16 cellular contexts compared by ENCODE assay signal in the genomic region with DNA sequence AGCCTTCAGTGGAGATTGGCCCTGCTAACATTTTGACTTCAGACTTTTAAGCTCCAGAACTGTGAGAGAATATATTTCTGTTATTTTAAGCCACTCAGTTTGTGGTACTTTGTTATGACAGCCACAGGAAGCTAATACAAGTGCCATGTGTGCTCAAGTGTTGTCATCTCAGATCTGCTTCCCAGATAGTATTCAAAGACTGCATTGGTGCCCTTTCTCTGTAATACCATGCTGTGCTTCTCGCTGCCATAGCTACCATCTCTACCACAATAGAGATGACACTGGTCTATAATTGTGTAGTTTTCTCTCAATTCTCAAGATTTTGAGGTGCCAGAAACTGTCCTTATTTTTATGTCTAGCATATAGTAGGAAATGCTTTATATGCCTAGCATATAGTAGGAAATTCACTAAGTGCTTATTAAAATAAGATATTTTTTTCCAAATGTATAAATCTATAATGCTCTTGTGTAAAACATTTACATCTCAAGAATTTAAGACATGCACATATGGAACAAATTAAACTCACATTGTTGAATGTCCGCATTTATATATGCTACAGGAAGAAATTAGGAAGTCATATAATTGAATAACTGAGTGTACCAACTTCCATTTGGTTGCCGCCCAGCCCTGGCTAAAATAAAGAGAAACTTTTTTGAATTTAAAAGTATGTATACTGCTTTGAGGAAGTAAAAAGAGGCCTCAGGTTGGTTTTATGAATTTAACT.
"Had no signal": no experiment of that assay in that cellular context is flagged by ENCODE, and none has a peak within 500 bp of the region (broad histone marks: within the 10 kb centered on the region; RNA-seq: fewer than 3 reads in every experiment).

No MANE protein-coding gene starts in this region.

- DNase-seq: activated CD4-positive, alpha-beta memory T cell treated with anti-CD3 and anti-CD28 coated beads for 36 hours; activated CD4-positive, alpha-beta T cell treated with anti-CD3 and anti-CD28 coated beads for 4 hours; activated gamma-delta T cell treated with Interleukin-2 at 50 U/mL for 16 hours; activated T-cell treated with anti-CD3 and anti-CD28 coated beads for 4 hours; adrenal gland; lower lobe of right lung; posterior cingulate gyrus; sigmoid colon; stimulated activated CD4-positive, alpha-beta T cell treated with anti-CD3 and anti-CD28 coated beads, Interleukin-4, amount 100 ng/mL, for 24 hours; stomach; testis had no signal

- H3K27me3 ChIP-seq: adrenal gland, breast epithelium, sigmoid colon, stomach, testis had no signal

- H3K27ac ChIP-seq: adrenal gland, breast epithelium, coronary artery, lower lobe of right lung, sigmoid colon, stomach, testis had no signal

- H3K4me1 ChIP-seq: adrenal gland, breast epithelium, lower lobe of right lung, sigmoid colon, stomach, testis had no signal

- H3K36me3 ChIP-seq: adrenal gland, breast epithelium, lower lobe of right lung, sigmoid colon, stomach had no signal

- ATAC-seq: activated naive CD4-positive, alpha-beta T cell treated with anti-CD3 and anti-CD28 coated beads, Interleukin-2, amount 50 U/mL, for 72 hours; lower lobe of right lung; natural killer cell treated with Interleukin-12 subunit alpha and Interleukin-12 subunit beta and Interleukin-15 and Interleukin-18, amount 100 ng/mL, for 72 hours; stimulated activated effector memory CD8-positive, alpha-beta T cell treated with anti-CD3 and anti-CD28 coated beads, Interleukin-12 subunit alpha, Interleukin-12 subunit beta, amount 100 ng/mL, for 72 hours had no signal

- H3K9me3 ChIP-seq: adrenal gland, breast epithelium, lower lobe of right lung, sigmoid colon, stomach, testis had no signal

- H3K4me3 ChIP-seq: adrenal gland, breast epithelium, coronary artery, lower lobe of right lung, sigmoid colon, stomach, testis had no signal
